In genomic region chr3:46672349-46672695, GRCh38 we compare ENCODE assay signal across 23 cellular contexts. TPM values are rescaled to one million over a fixed set of nuclear protein-coding genes. Genes with fewer than 3 reads are reported as not detected.
"Had no signal": no experiment of that assay in that cellular context is flagged by ENCODE, and none has a peak within 500 bp of the region (broad histone marks: within the 10 kb centered on the region; RNA-seq: fewer than 3 reads in every experiment).

No MANE protein-coding gene starts in this region.

- H3K27me3 Mint-ChIP-seq: natural killer cell treated with Interleukin-12 subunit alpha and Interleukin-12 subunit beta and Interleukin-15 and Interleukin-18, amount 100 ng/mL, for 72 hours; stimulated activated naive CD8-positive, alpha-beta T cell treated with anti-CD3 and anti-CD28 coated beads, Interleukin-15, amount 100 ng/mL, for 72 hours had no signal

- H3K9me3 Mint-ChIP-seq: activated B cell treated with CpG ODN at 0.5 μM for 24 hours; activated T-helper 1 cell treated with anti-CD3 and anti-CD28 coated beads, Interleukin-12 subunit alpha, Interleukin-12 subunit beta, Interleukin-2, Interleukin-4 antibody, amounts not matched to agents 30 ng/mL and 10 ng/mL and 1 ng/mL, durations not matched to agents 14 hours and 24 hours and 36 hours; mesothelial cell of epicardium; natural killer cell treated with Interleukin-12 subunit alpha and Interleukin-12 subunit beta and Interleukin-15 and Interleukin-18, amount 100 ng/mL, for 72 hours; stimulated activated naive CD8-positive, alpha-beta T cell treated with anti-CD3 and anti-CD28 coated beads, Interleukin-15, amount 100 ng/mL, for 72 hours; T-helper 2 cell treated with Interferon-gamma antibody and Interleukin-4, amounts not matched to agents 5 μg/mL and 100 μg/mL, for 36 hours had no signal

- H3K4me3 Mint-ChIP-seq: activated B cell treated with CpG ODN at 0.5 μM for 24 hours; activated T-helper 1 cell treated with anti-CD3 and anti-CD28 coated beads, Interleukin-12 subunit alpha, Interleukin-12 subunit beta, Interleukin-2, Interleukin-4 antibody, amounts not matched to agents 30 ng/mL and 10 ng/mL and 1 ng/mL, durations not matched to agents 14 hours and 24 hours and 36 hours; mesothelial cell of epicardium; natural killer cell treated with Interleukin-12 subunit alpha and Interleukin-12 subunit beta and Interleukin-15 and Interleukin-18, amount 100 ng/mL, for 72 hours; stimulated activated naive CD8-positive, alpha-beta T cell treated with anti-CD3 and anti-CD28 coated beads, Interleukin-15, amount 100 ng/mL, for 72 hours; T-helper 2 cell treated with Interferon-gamma antibody and Interleukin-4, amounts not matched to agents 5 μg/mL and 100 μg/mL, for 36 hours had no signal

- H3K4me1 ChIP-seq: body of pancreas, foreskin keratinocyte, psoas muscle, suprapubic skin had no signal

- H3K4me3 ChIP-seq: body of pancreas, lung, psoas muscle, skin epidermis, suprapubic skin had no signal

- H3K4me1 Mint-ChIP-seq: activated B cell treated with CpG ODN at 0.5 μM for 24 hours; mesothelial cell of epicardium; stimulated activated naive CD8-positive, alpha-beta T cell treated with anti-CD3 and anti-CD28 coated beads, Interleukin-15, amount 100 ng/mL, for 72 hours had no signal

- DNase-seq: activated B cell treated with CpG ODN at 0.5 μM for 24 hours; activated CD4-positive, alpha-beta T cell treated with anti-CD3 and anti-CD28 coated beads, Interleukin-2, amount 50 U/mL, for 1 hour; activated CD8-positive, alpha-beta memory T cell treated with anti-CD3 and anti-CD28 coated beads for 24 hours; activated gamma-delta T cell treated with Interleukin-2 at 50 U/mL for 16 hours; caudate nucleus; foreskin keratinocyte; glutamatergic neuron; hypothalamus; nucleus accumbens; stimulated activated naive CD8-positive, alpha-beta T cell treated with anti-CD3 and anti-CD28 coated beads, Interleukin-15, amount 100 ng/mL, for 72 hours had no signal

- H3K9me3 ChIP-seq: body of pancreas, psoas muscle, suprapubic skin had no signal

- H3K27me3 ChIP-seq: body of pancreas, foreskin keratinocyte, suprapubic skin had no signal

- ATAC-seq: body of pancreas; foreskin keratinocyte; natural killer cell treated with Interleukin-12 subunit alpha and Interleukin-12 subunit beta and Interleukin-15 and Interleukin-18, amount 100 ng/mL, for 72 hours; psoas muscle; right cardiac atrium; stimulated activated naive CD8-positive, alpha-beta T cell treated with anti-CD3 and anti-CD28 coated beads, Interleukin-15, amount 100 ng/mL, for 72 hours had no signal

- H3K27ac ChIP-seq: body of pancreas, foreskin keratinocyte, psoas muscle, skin epidermis, suprapubic skin had no signal

- H3K27ac Mint-ChIP-seq: activated B cell treated with CpG ODN at 0.5 μM for 24 hours; activated T-helper 1 cell treated with anti-CD3 and anti-CD28 coated beads, Interleukin-12 subunit alpha, Interleukin-12 subunit beta, Interleukin-2, Interleukin-4 antibody, amounts not matched to agents 30 ng/mL and 10 ng/mL and 1 ng/mL, durations not matched to agents 14 hours and 24 hours and 36 hours; mesothelial cell of epicardium; natural killer cell treated with Interleukin-12 subunit alpha and Interleukin-12 subunit beta and Interleukin-15 and Interleukin-18, amount 100 ng/mL, for 72 hours; stimulated activated naive CD8-positive, alpha-beta T cell treated with anti-CD3 and anti-CD28 coated beads, Interleukin-15, amount 100 ng/mL, for 72 hours; T-helper 2 cell treated with Interferon-gamma antibody and Interleukin-4, amounts not matched to agents 5 μg/mL and 100 μg/mL, for 36 hours had no signal

- H3K36me3 Mint-ChIP-seq: mesothelial cell of epicardium; natural killer cell treated with Interleukin-12 subunit alpha and Interleukin-12 subunit beta and Interleukin-15 and Interleukin-18, amount 100 ng/mL, for 72 hours had no signal

RNA-seq across cellular contexts. Expression of gene TMIE, which starts 28.9 kb away (rescaled TPM):
- total RNA-seq: activated T-helper 1 cell treated with anti-CD3 and anti-CD28 coated beads, Interleukin-12 subunit alpha, Interleukin-12 subunit beta, Interleukin-2, Interleukin-4 antibody, amounts not matched to agents 30 ng/mL and 10 ng/mL and 1 ng/mL, durations not matched to agents 14 hours and 24 hours and 36 hours; body of pancreas; epithelial cell of proximal tubule; foreskin keratinocyte; natural killer cell treated with Interleukin-12 subunit alpha and Interleukin-12 subunit beta and Interleukin-15 and Interleukin-18, amount 100 ng/mL, for 72 hours had no signal

RNA-seq across cellular contexts. Expression of gene PRSS50, which starts 45.3 kb away (rescaled TPM):
- total RNA-seq: activated B cell treated with CpG ODN at 0.5 μM for 24 hours; activated T-helper 1 cell treated with anti-CD3 and anti-CD28 coated beads, Interleukin-12 subunit alpha, Interleukin-12 subunit beta, Interleukin-2, Interleukin-4 antibody, amounts not matched to agents 30 ng/mL and 10 ng/mL and 1 ng/mL, durations not matched to agents 14 hours and 24 hours and 36 hours; epithelial cell of proximal tubule; fibroblast of lung; foreskin keratinocyte; natural killer cell treated with Interleukin-12 subunit alpha and Interleukin-12 subunit beta and Interleukin-15 and Interleukin-18, amount 100 ng/mL, for 72 hours; suprapubic skin had no signal

RNA-seq across cellular contexts. Expression of gene FAM240A, which starts 60.0 kb away (rescaled TPM):
- total RNA-seq: activated B cell treated with CpG ODN at 0.5 μM for 24 hours; activated T-helper 1 cell treated with anti-CD3 and anti-CD28 coated beads, Interleukin-12 subunit alpha, Interleukin-12 subunit beta, Interleukin-2, Interleukin-4 antibody, amounts not matched to agents 30 ng/mL and 10 ng/mL and 1 ng/mL, durations not matched to agents 14 hours and 24 hours and 36 hours; body of pancreas; epithelial cell of proximal tubule; fibroblast of lung; foreskin keratinocyte; lung; mesothelial cell of epicardium; natural killer cell treated with Interleukin-12 subunit alpha and Interleukin-12 subunit beta and Interleukin-15 and Interleukin-18, amount 100 ng/mL, for 72 hours; right cardiac atrium; urinary bladder had no signal
